In the genomic region with DNA sequence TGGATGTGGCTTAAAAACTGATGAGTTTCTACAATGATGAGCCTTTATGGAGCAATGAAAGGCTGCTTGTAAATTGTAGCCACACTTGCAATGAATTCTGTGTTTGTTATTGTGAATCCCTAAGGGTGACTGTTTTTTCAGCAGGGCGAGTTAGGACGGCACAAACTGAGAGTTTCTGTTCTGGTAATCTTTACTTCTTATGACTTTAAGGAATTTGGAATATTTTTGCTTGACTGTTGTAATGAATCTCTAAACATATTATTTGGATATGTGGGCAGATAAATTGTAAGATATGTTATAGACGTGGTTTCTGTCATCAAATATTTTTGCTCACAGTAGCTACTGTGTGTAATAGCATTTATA, we compare ENCODE assay signal across 14 cellular contexts. TPM values are rescaled to one million over a fixed set of nuclear protein-coding genes. Genes with fewer than 3 reads are reported as not detected.
DNase-seq lines count a peak whose midpoint lies in the region; ATAC-seq, FAIRE-seq and TF ChIP-seq lines count a peak whose summit lies in the region.
"Had no signal": no experiment of that assay in that cellular context is flagged by ENCODE, and none has a peak within 500 bp of the region (broad histone marks: within the 10 kb centered on the region; RNA-seq: fewer than 3 reads in every experiment).

No MANE protein-coding gene starts in this region.

- H3K4me1 ChIP-seq in IMR-90 (ENCODE audit: control insufficient read depth, insufficient read depth, low read length) (peaks cover 10% of the 10 kb centered on the region), skeletal muscle satellite cell (ENCODE audit: control insufficient read depth, insufficient read depth, low read length) (peaks cover 47% of the 10 kb centered on the region)

- H2BK15ac ChIP-seq in IMR-90 (ENCODE audit: low read depth, low read length) = no peak overlapping the region; the same call in 2 of the 3 replicates

- peak overlapping the region; percentile 69 for H2BK5ac ChIP-seq in IMR-90 (ENCODE audit: low read depth, low read length, poor library complexity, severe bottlenecking)

- dilution Hi-C loops in IMR-90 (cut with HindIII; ENCODE audit: low sequenced_read_pairs, unreplicated experiment) = no loop called here

- WGBS in IMR-90 (ENCODE audit: extremely low coverage in 2 of 2, insufficient read length in 1 of 2), 2 experiments = no CpG with 5 or more reads among the region's 3 CpGs

- in situ Hi-C loops in IMR-90 (cut with MboI; ENCODE audit: low sequenced_read_pairs) = loop anchor here (25.0 kb wide), 2 partner anchors 519 to 669 kb away; partner anchors contain the start of gene STIM2

- peaks cover 18% of the 10 kb centered on the region for H3K9me1 ChIP-seq in IMR-90 (ENCODE audit: insufficient read depth, low read length)

- ATAC-seq in IMR-90 (ENCODE audit: low read depth) = peak; percentile 59
- ATAC-seq: naive thymus-derived CD4-positive, alpha-beta T cell; stimulated activated naive B cell treated with anti-CD40 and anti-IgM and Interleukin-4, amounts not matched to agents 10 μg/mL and 1 μg/mL and 100 μg/mL, for 72 hours had no signal

- no peak for FAIRE-seq in HTR-8/SVneo (lab: Jason Lieb, UNC)
- FAIRE-seq: kidney had no signal

- no peaks in the 10 kb centered on the region for H3K9me3 ChIP-seq in IMR-90 (ENCODE audit: control insufficient read depth, insufficient read depth, low read length)
- H3K9me3 ChIP-seq in skeletal muscle satellite cell (replicated peaks; ENCODE audit: low read length) = no peaks in the 10 kb centered on the region

- H3K27me3 ChIP-seq in IMR-90 (ENCODE audit: control insufficient read depth, insufficient read depth, low read length) (no peaks in the 10 kb centered on the region), skeletal muscle satellite cell (ENCODE audit: control insufficient read depth, insufficient read depth, low read length) (no peaks in the 10 kb centered on the region)

- H3K9ac ChIP-seq in IMR-90 (ENCODE audit: low read depth, low read length) (no peak overlapping the region), skeletal muscle satellite cell (ENCODE audit: low read depth, low read length) (peak overlapping the region; percentile 46)

- intact Hi-C loops in IMR-90 (cut with micrococcal nuclease) = no loop called here

- H3K27ac ChIP-seq in IMR-90 (ENCODE audit: insufficient read depth, low read length) = no peak overlapping the region

- peak overlapping the region in 4 of 5 experiments; percentile 1 to 74 (median 46) for H3K27ac Mint-ChIP-seq in brain
- H3K27ac Mint-ChIP-seq: activated naive CD8-positive, alpha-beta T cell; CD4-positive, CD25-positive, alpha-beta regulatory T cell; naive thymus-derived CD4-positive, alpha-beta T cell; stimulated activated naive B cell treated with anti-CD40 and anti-IgM and Interleukin-4, amounts not matched to agents 10 μg/mL and 1 μg/mL and 100 μg/mL, for 72 hours had no signal

- H2AFZ ChIP-seq in IMR-90 (replicated peaks; ENCODE audit: low read length, poor library complexity) = no peak overlapping the region

- H4K5ac ChIP-seq in IMR-90 (ENCODE audit: low read depth, low read length) = no peak overlapping the region

- no peak overlapping the region for H3K18ac ChIP-seq in IMR-90 (ENCODE audit: low read depth, low read length)

- H2BK20ac ChIP-seq in IMR-90 (ENCODE audit: low read depth, low read length) = no peak overlapping the region

- H4K91ac ChIP-seq in IMR-90 (ENCODE audit: insufficient read depth, low read depth, low read length) = no peak overlapping the region

- peaks cover 0 to 2% (median 0%) of the 10 kb centered on the region in 5 experiments for H3K9me3 Mint-ChIP-seq in brain
- H3K9me3 Mint-ChIP-seq: CD4-positive, CD25-positive, alpha-beta regulatory T cell; naive thymus-derived CD4-positive, alpha-beta T cell; stimulated activated naive B cell treated with anti-CD40 and anti-IgM and Interleukin-4, amounts not matched to agents 10 μg/mL and 1 μg/mL and 100 μg/mL, for 72 hours had no signal

- DNase-seq in IMR-90 (peak; percentile 50), globus pallidus (ENCODE audit: low spot score) (peak; percentile 91), HTR-8/SVneo (ENCODE audit: insufficient read length, low spot score) (no peak), C1 segment of cervical spinal cord (lab: John Stamatoyannopoulos, UW) (no peak), NCI-H1694 (lab: John Stamatoyannopoulos, UW) (no peak)
- DNase-seq: CD4-positive, CD25-positive, alpha-beta regulatory T cell; GDM1; kidney; naive thymus-derived CD4-positive, alpha-beta T cell; stimulated activated CD4-positive, alpha-beta T cell treated with anti-CD3 and anti-CD28 coated beads, Interleukin-4, amount 100 ng/mL, for 24 hours; stimulated activated naive B cell treated with anti-CD40 and anti-IgM and Interleukin-4, amounts not matched to agents 10 μg/mL and 1 μg/mL and 100 μg/mL, for 72 hours had no signal

- no peak overlapping the region for H3K14ac ChIP-seq in IMR-90 (replicated peaks; ENCODE audit: low read depth, low read length)

- H3K23ac ChIP-seq in IMR-90 (ENCODE audit: low read depth, low read length) = no peak overlapping the region

- no TSS peak for BruUV-seq in IMR-90 (replicated peaks; lab: Mats Ljungman, UMichigan)

- no peak for TF ChIP-seq CTCF in IMR-90 (conservative IDR thresholded peaks at IDR 0.05; ENCODE audit: low read depth, low read length)
- TF ChIP-seq CTCF in brain (conservative IDR thresholded peaks at IDR 0.05) = no peak

- H3K4me3 ChIP-seq in IMR-90 (ENCODE audit: insufficient read depth, low read depth, low read length) (no peak overlapping the region), skeletal muscle satellite cell (ENCODE audit: low read length) (no peak overlapping the region)

- peaks cover 30% of the 10 kb centered on the region for H3K36me3 Mint-ChIP-seq in brain

- no peak overlapping the region for H2AK5ac ChIP-seq in IMR-90 (ENCODE audit: low read depth, low read length)

- H3K79me1 ChIP-seq in IMR-90 (ENCODE audit: low read depth in 1 of 2, low read length in 2 of 2) = peaks cover 24 to 73% of the 10 kb centered on the region in 2 experiments

- H3K4me2 ChIP-seq in IMR-90 (ENCODE audit: low read depth, low read length) = peak overlapping the region; percentile 23; the same call in 1 of the 2 replicates
- H3K4me2 ChIP-seq in skeletal muscle satellite cell (ENCODE audit: low read length) = peak overlapping the region; percentile 65

- peaks cover 92% of the 10 kb centered on the region for H4K20me1 ChIP-seq in IMR-90 (ENCODE audit: insufficient read depth, low read length)

- POLR2A ChIA-PET in IMR-90 (lab: Charles Lee; ENCODE audit: unreplicated experiment) = no interaction called here

- TF ChIP-seq POLR2A in IMR-90 (IDR thresholded peaks at IDR 0.05; ENCODE audit: low read depth, low read length) = no peak

- no peak overlapping the region for H2BK120ac ChIP-seq in IMR-90 (ENCODE audit: low read depth, low read length)

- H2AK9ac ChIP-seq in IMR-90 (replicated peaks; ENCODE audit: low read depth, low read length, poor library complexity) = no peak overlapping the region

- H3K36me3 ChIP-seq in IMR-90 (ENCODE audit: control insufficient read depth, insufficient read depth, low read length) = no peaks in the 10 kb centered on the region
- H3K36me3 ChIP-seq in skeletal muscle satellite cell (ENCODE audit: insufficient read depth, low read length) = no peaks in the 10 kb centered on the region

- peaks cover 4% of the 10 kb centered on the region for H3K27me3 Mint-ChIP-seq in brain
- H3K27me3 Mint-ChIP-seq: activated naive CD8-positive, alpha-beta T cell; CD4-positive, CD25-positive, alpha-beta regulatory T cell; naive thymus-derived CD4-positive, alpha-beta T cell; stimulated activated naive B cell treated with anti-CD40 and anti-IgM and Interleukin-4, amounts not matched to agents 10 μg/mL and 1 μg/mL and 100 μg/mL, for 72 hours had no signal

- H3K4me3 Mint-ChIP-seq in brain = peak overlapping the region in 2 of 5 experiments; percentile 5 to 16
- H3K4me3 Mint-ChIP-seq: activated naive CD8-positive, alpha-beta T cell; stimulated activated naive B cell treated with anti-CD40 and anti-IgM and Interleukin-4, amounts not matched to agents 10 μg/mL and 1 μg/mL and 100 μg/mL, for 72 hours had no signal

- H3K4me1 Mint-ChIP-seq in brain = peaks cover 73% of the 10 kb centered on the region

- no peak for TF ChIP-seq RAD21 in IMR-90 (IDR thresholded peaks at IDR 0.05; ENCODE audit: low read length)

- no peak overlapping the region for H4K8ac ChIP-seq in IMR-90 (ENCODE audit: low read depth in 2 of 2, low read length in 2 of 2)

- CTCF ChIA-PET in IMR-90 (lab: Yijun Ruan, JAX) = interaction anchor here (1.5 kb wide), 1 partner anchor 13 kb away, joined by 3 read pairs; no protein-coding TSS in a partner anchor

- H3K4ac ChIP-seq in IMR-90 (ENCODE audit: low read depth, low read length) = no peak overlapping the region

- no peak overlapping the region for H3K56ac ChIP-seq in IMR-90 (ENCODE audit: extremely low read depth, insufficient read depth, low read length)

TF ChIP-seq in IMR-90, 13 proteins besides CTCF, POLR2A, EP300 and RAD21 (continues in another document):
- TF ChIP-seq MXI1 (IDR thresholded peaks at IDR 0.05; ENCODE audit: borderline replicate concordance, low read depth, low read length) = no peak
- TF ChIP-seq ELK1 (IDR thresholded peaks at IDR 0.05; ENCODE audit: borderline replicate concordance, low read depth, low read length) = no peak
- TF ChIP-seq FOS (IDR thresholded peaks at IDR 0.05; ENCODE audit: low read depth, low read length) = no peak
- TF ChIP-seq BHLHE40 (IDR thresholded peaks at IDR 0.05; ENCODE audit: low read depth, low read length) = no peak
- TF ChIP-seq RFX5 (IDR thresholded peaks at IDR 0.05; ENCODE audit: low read depth, low read length) = no peak

RNA-seq across cellular contexts. Expression of gene RBPJ, which starts 22.2 kb away (rescaled TPM):
- total RNA-seq in IMR-90 (2012; rRNA removed) = 148 and 172 TPM in 2 replicates
- polyA plus RNA-seq in IMR-90 (2012; rRNA removed) (49.3 and 50.3 TPM in 2 replicates), brain (ENCODE audit: insufficient read depth, low read depth, low replicate concordance) (79.8 TPM)
- 12.3 and 12.6 TPM in 2 replicates for polyA plus RNA-seq in IMR-90 (2012; cell fraction: cytosol; rRNA removed)
- 34.5 and 215 TPM in 2 replicates for polyA plus RNA-seq in IMR-90 (2012; cell fraction: nucleus; rRNA removed; ENCODE audit: low replicate concordance)
- 143 and 154 TPM in 2 replicates for total RNA-seq in skeletal muscle satellite cell (2012; rRNA removed)

Comparison
In these comparisons a context has a peak if more than half of its experiments do, and no peak if none do; other contexts are left out.
1. DNase-seq: peak in IMR-90 (single experiment) and globus pallidus (single experiment); none in HTR-8/SVneo (single experiment), C1 segment of cervical spinal cord (0 of 14) and NCI-H1694 (single experiment).